In the genomic region with DNA sequence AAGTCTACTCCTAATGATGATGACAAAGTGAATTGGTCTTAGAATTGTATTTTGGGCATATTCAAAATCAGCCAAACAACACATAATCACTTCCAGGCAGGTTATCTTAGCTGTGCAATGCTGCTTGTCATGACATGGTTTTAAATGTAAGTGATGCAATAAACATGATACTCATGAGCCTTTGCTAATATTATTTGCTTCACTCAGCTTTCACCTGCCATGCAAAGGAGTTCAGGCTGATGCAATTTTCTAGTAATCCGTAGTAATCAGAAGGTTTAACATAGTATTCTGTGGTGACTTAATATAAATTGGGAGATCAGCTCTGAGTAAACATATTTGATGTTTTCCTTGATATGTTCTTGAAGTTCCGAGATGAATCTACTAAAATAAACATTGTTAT, we compare ENCODE assay signal across 20 cellular contexts. TPM values are rescaled to one million over a fixed set of nuclear protein-coding genes. Genes with fewer than 3 reads are reported as not detected.
DNase-seq lines count a peak whose midpoint lies in the region; ATAC-seq, FAIRE-seq and TF ChIP-seq lines count a peak whose summit lies in the region.
"Had no signal": no experiment of that assay in that cellular context is flagged by ENCODE, and none has a peak within 500 bp of the region (broad histone marks: within the 10 kb centered on the region; RNA-seq: fewer than 3 reads in every experiment).

No MANE protein-coding gene starts in this region.

- POLR2A ChIA-PET in naive thymus-derived CD4-positive, alpha-beta T cell (lab: Charles Lee), result no interaction called here

- peaks cover 0 to 10% (median 7%) of the 10 kb centered on the region in 7 donors for H3K4me1 Mint-ChIP-seq in naive thymus-derived CD4-positive, alpha-beta T cell

- no peak overlapping the region for H3K27ac Mint-ChIP-seq in naive thymus-derived CD4-positive, alpha-beta T cell
- H3K27ac Mint-ChIP-seq: CD8-positive, alpha-beta memory T cell; natural killer cell treated with Interleukin-12 subunit alpha and Interleukin-12 subunit beta and Interleukin-15 and Interleukin-18, amount 100 ng/mL, for 72 hours; type B pancreatic cell had no signal

- CTCF ChIA-PET in naive thymus-derived CD4-positive, alpha-beta T cell (lab: Charles Lee), result no interaction called here

- ATAC-seq in naive thymus-derived CD4-positive, alpha-beta T cell, result no peak
- ATAC-seq in GM19351 (IDR thresholded peaks at IDR 0.05; ENCODE audit: unreplicated experiment) (no peak), GM18907 (IDR thresholded peaks at IDR 0.05; ENCODE audit: unreplicated experiment) (no peak)
- ATAC-seq: activated CD4-positive, CD25-positive, alpha-beta regulatory T cell treated with anti-CD3 and anti-CD28 coated beads, Interleukin-2, amount 50 U/mL, for 24 hours; natural killer cell treated with Interleukin-12 subunit alpha and Interleukin-12 subunit beta and Interleukin-15 and Interleukin-18, amount 100 ng/mL, for 72 hours had no signal

- DNase-seq in NCI-H2171 treated with DMSO at 0.1 percent for 48 hours (lab: John Stamatoyannopoulos, UW) (peak; percentile 25), NCI-H2171 (lab: John Stamatoyannopoulos, UW) (no peak), NCI-H82 (lab: John Stamatoyannopoulos, UW) (peak; percentile 73), bronchial epithelial cell (ENCODE audit: low read depth) (peak; percentile 75), coronary artery (ENCODE audit: low spot score) (no peak)
- no peak for DNase-seq in naive thymus-derived CD4-positive, alpha-beta T cell
- DNase-seq: activated effector memory CD4-positive, alpha-beta T cell treated with anti-CD3 and anti-CD28 coated beads, Interleukin-2, amount 50 U/mL, for 16 hours; amygdala; CD8-positive, alpha-beta memory T cell; cerebellar nuclear complex; Kasumi-1; NCI-H1694 treated with DMSO at 0.1 percent for 48 hours; SIG-M5; stimulated activated naive CD4-positive, alpha-beta T cell had no signal

- H3K36me3 Mint-ChIP-seq in naive thymus-derived CD4-positive, alpha-beta T cell, result peaks cover 4 to 49% (median 44%) of the 10 kb centered on the region in 5 donors

- H3K27ac ChIP-seq in naive thymus-derived CD4-positive, alpha-beta T cell (ENCODE audit: low read depth, low read length), result no peak overlapping the region
- no peak overlapping the region for H3K27ac ChIP-seq in coronary artery

- no peak overlapping the region for H3K4me3 Mint-ChIP-seq in naive thymus-derived CD4-positive, alpha-beta T cell
- H3K4me3 Mint-ChIP-seq: CD8-positive, alpha-beta memory T cell; natural killer cell treated with Interleukin-12 subunit alpha and Interleukin-12 subunit beta and Interleukin-15 and Interleukin-18, amount 100 ng/mL, for 72 hours; type B pancreatic cell had no signal

- no peak overlapping the region for H3K4me3 ChIP-seq in bronchial epithelial cell (ENCODE audit: low read depth, low read length)
- no peak overlapping the region for H3K4me3 ChIP-seq in naive thymus-derived CD4-positive, alpha-beta T cell (ENCODE audit: low read length)
- no peak overlapping the region for H3K4me3 ChIP-seq in coronary artery
- H3K4me3 ChIP-seq: lung had no signal

- H3K27me3 Mint-ChIP-seq in naive thymus-derived CD4-positive, alpha-beta T cell, result no peaks in the 10 kb centered on the region
- H3K27me3 Mint-ChIP-seq: CD8-positive, alpha-beta memory T cell; natural killer cell treated with Interleukin-12 subunit alpha and Interleukin-12 subunit beta and Interleukin-15 and Interleukin-18, amount 100 ng/mL, for 72 hours; type B pancreatic cell had no signal

- H3K4me1 ChIP-seq in naive thymus-derived CD4-positive, alpha-beta T cell (ENCODE audit: control insufficient read depth in 2 of 2, insufficient read depth in 2 of 2, low read length in 2 of 2), result no peaks in the 10 kb centered on the region

- no peaks in the 10 kb centered on the region for H3K9me3 ChIP-seq in naive thymus-derived CD4-positive, alpha-beta T cell (ENCODE audit: control insufficient read depth in 2 of 3, low read length in 3 of 3)

- no peaks in the 10 kb centered on the region for H3K27me3 ChIP-seq in bronchial epithelial cell (ENCODE audit: control insufficient read depth, insufficient read depth, low read length)
- H3K27me3 ChIP-seq in naive thymus-derived CD4-positive, alpha-beta T cell (ENCODE audit: control insufficient read depth in 2 of 2, insufficient read depth in 2 of 2, low read length in 2 of 2), result no peaks in the 10 kb centered on the region

- FAIRE-seq in bronchial epithelial cell (lab: Jason Lieb, UNC), result peak; percentile 95

- H3K36me3 ChIP-seq in bronchial epithelial cell (ENCODE audit: control insufficient read depth, insufficient read depth, low read length), result no peaks in the 10 kb centered on the region
- peaks cover 8 to 14% (median 8%) of the 10 kb centered on the region in 3 experiments for H3K36me3 ChIP-seq in naive thymus-derived CD4-positive, alpha-beta T cell (ENCODE audit: control insufficient read depth in 2 of 3, insufficient read depth in 3 of 3, low read length in 3 of 3)

- TF ChIP-seq CTCF in bronchial epithelial cell (IDR thresholded peaks at IDR 0.05; ENCODE audit: insufficient read depth, low read length, severe bottlenecking) (no peak), coronary artery (IDR thresholded peaks at IDR 0.05) (no peak)

- peaks cover 0 to 8% (median 0%) of the 10 kb centered on the region in 11 donors for H3K9me3 Mint-ChIP-seq in naive thymus-derived CD4-positive, alpha-beta T cell
- H3K9me3 Mint-ChIP-seq: CD8-positive, alpha-beta memory T cell; natural killer cell treated with Interleukin-12 subunit alpha and Interleukin-12 subunit beta and Interleukin-15 and Interleukin-18, amount 100 ng/mL, for 72 hours; type B pancreatic cell had no signal

- intact Hi-C loops in naive thymus-derived CD4-positive, alpha-beta T cell (cut with micrococcal nuclease), result no loop called here

RNA-seq across cellular contexts. Expression of a gene that starts 29.1 kb away (rescaled TPM):
- 19.5 and 21.5 TPM in 2 replicates for total RNA-seq in bronchial epithelial cell
- total RNA-seq in naive thymus-derived CD4-positive, alpha-beta T cell, result 10 to 100 TPM; 20.8 to 39.0 (median 27.4) TPM
- 10 to 100 TPM in 1 of 2 donors, 1 to 10 TPM in 1; 9.8 to 12.4 TPM for polyA plus RNA-seq in naive thymus-derived CD4-positive, alpha-beta T cell

Comparison
In these comparisons a context has a peak if more than half of its experiments do, and no peak if none do; other contexts are left out.
1. DNase-seq: peak in NCI-H2171 treated with DMSO at 0.1 percent for 48 hours (single experiment), NCI-H82 (single experiment) and bronchial epithelial cell (single experiment); none in NCI-H2171 (single experiment), naive thymus-derived CD4-positive, alpha-beta T cell (0 of 9) and coronary artery (single experiment).